33 cellular contexts compared by ENCODE assay signal in the genomic region with DNA sequence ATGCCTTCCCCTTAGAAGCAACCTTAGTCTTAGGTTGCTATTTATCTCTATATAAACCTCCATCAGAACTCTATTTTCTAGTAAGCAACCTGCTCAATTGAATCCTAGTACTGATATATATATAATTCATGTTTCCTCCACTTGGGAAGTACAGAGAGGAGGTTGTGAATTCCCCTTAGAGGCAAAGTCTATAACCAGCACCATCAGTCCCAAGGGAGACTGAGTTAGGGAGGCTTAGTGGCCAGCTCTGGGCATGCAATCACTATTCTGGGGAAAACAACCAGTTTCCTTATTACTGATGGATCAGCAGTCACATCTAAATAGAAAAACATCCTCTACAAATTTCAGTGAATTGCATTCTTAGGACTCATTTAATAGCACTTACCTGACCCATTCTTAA.
DNase-seq lines count a peak whose midpoint lies in the region; ATAC-seq and TF ChIP-seq lines count a peak whose summit lies in the region.
"Had no signal": no experiment of that assay in that cellular context is flagged by ENCODE, and none has a peak within 500 bp of the region (broad histone marks: within the 10 kb centered on the region; RNA-seq: fewer than 3 reads in every experiment).

No MANE protein-coding gene starts in this region.

- H3K4me3 Mint-ChIP-seq in stimulated activated memory B cell treated with anti-CD40 and anti-IgM and Interleukin-4, amounts not matched to agents 10 μg/mL and 1 μg/mL and 100 μg/mL, for 72 hours, result no peak overlapping the region
- no peak overlapping the region for H3K4me3 Mint-ChIP-seq in stimulated activated naive B cell treated with anti-CD40 and anti-IgM and Interleukin-4, amounts not matched to agents 10 μg/mL and 1 μg/mL and 100 μg/mL, for 72 hours
- no peak overlapping the region for H3K4me3 Mint-ChIP-seq in mesothelial cell of epicardium
- H3K4me3 Mint-ChIP-seq: B cell; CD14-positive monocyte; CD4-positive, alpha-beta memory T cell; CD4-positive, alpha-beta T cell; CD4-positive, CD25-positive, alpha-beta regulatory T cell; CD8-positive, alpha-beta memory T cell; CD8-positive, alpha-beta T cell had no signal

- no peak for TF ChIP-seq POLR2A in suprapubic skin (IDR thresholded peaks at IDR 0.05)

- no peaks in the 10 kb centered on the region for H3K4me1 Mint-ChIP-seq in stimulated activated memory B cell treated with anti-CD40 and anti-IgM and Interleukin-4, amounts not matched to agents 10 μg/mL and 1 μg/mL and 100 μg/mL, for 72 hours
- H3K4me1 Mint-ChIP-seq in stimulated activated naive B cell treated with anti-CD40 and anti-IgM and Interleukin-4, amounts not matched to agents 10 μg/mL and 1 μg/mL and 100 μg/mL, for 72 hours, result no peaks in the 10 kb centered on the region
- peaks cover 5% of the 10 kb centered on the region for H3K4me1 Mint-ChIP-seq in mesothelial cell of epicardium
- H3K4me1 Mint-ChIP-seq: B cell; CD14-positive monocyte; CD4-positive, alpha-beta memory T cell; CD4-positive, CD25-positive, alpha-beta regulatory T cell; CD8-positive, alpha-beta memory T cell had no signal

- no peaks in the 10 kb centered on the region for H3K9me3 ChIP-seq in suprapubic skin
- H3K9me3 ChIP-seq: BE2C, BLaER1 had no signal

- no peak for TF ChIP-seq CTCF in mesothelial cell of epicardium (IDR thresholded peaks at IDR 0.05; ENCODE audit: unreplicated experiment)
- TF ChIP-seq CTCF in suprapubic skin (IDR thresholded peaks at IDR 0.05), result no peak

- ATAC-seq in HG02610 (IDR thresholded peaks at IDR 0.05; ENCODE audit: unreplicated experiment) (peak; percentile 75), GM21360 (IDR thresholded peaks at IDR 0.05; ENCODE audit: unreplicated experiment) (no peak)
- ATAC-seq in stimulated activated memory B cell treated with anti-CD40 and anti-IgM and Interleukin-4, amounts not matched to agents 10 μg/mL and 1 μg/mL and 100 μg/mL, for 72 hours, result peak; percentile 69
- ATAC-seq in stimulated activated naive B cell treated with anti-CD40 and anti-IgM and Interleukin-4, amounts not matched to agents 10 μg/mL and 1 μg/mL and 100 μg/mL, for 72 hours (replicated peaks), result peak; percentile 69 to 90
- ATAC-seq: A549; CD8-positive, alpha-beta T cell had no signal

- H3K36me3 ChIP-seq in suprapubic skin, result no peaks in the 10 kb centered on the region
- H3K36me3 ChIP-seq: BE2C; BLaER1; BLaER1 treated with 17β-estradiol and CSF1 and Interleukin-3, amounts not matched to agents 10 nM and 100 nM had no signal

- no peaks in the 10 kb centered on the region for H3K27me3 ChIP-seq in suprapubic skin
- H3K27me3 ChIP-seq: BE2C; BLaER1; BLaER1 treated with 17β-estradiol and CSF1 and Interleukin-3, amounts not matched to agents 10 nM and 100 nM had no signal

- no peaks in the 10 kb centered on the region for H3K36me3 Mint-ChIP-seq in stimulated activated memory B cell treated with anti-CD40 and anti-IgM and Interleukin-4, amounts not matched to agents 10 μg/mL and 1 μg/mL and 100 μg/mL, for 72 hours
- no peaks in the 10 kb centered on the region for H3K36me3 Mint-ChIP-seq in stimulated activated naive B cell treated with anti-CD40 and anti-IgM and Interleukin-4, amounts not matched to agents 10 μg/mL and 1 μg/mL and 100 μg/mL, for 72 hours
- H3K36me3 Mint-ChIP-seq in mesothelial cell of epicardium, result peaks cover 8% of the 10 kb centered on the region
- H3K36me3 Mint-ChIP-seq: CD14-positive monocyte; CD4-positive, alpha-beta memory T cell; CD4-positive, CD25-positive, alpha-beta regulatory T cell; CD8-positive, alpha-beta T cell had no signal

- no peaks in the 10 kb centered on the region for H3K4me1 ChIP-seq in suprapubic skin
- H3K4me1 ChIP-seq: A549; BE2C; BLaER1; BLaER1 treated with 17β-estradiol and CSF1 and Interleukin-3, amounts not matched to agents 10 nM and 100 nM had no signal

- H3K27me3 Mint-ChIP-seq in stimulated activated memory B cell treated with anti-CD40 and anti-IgM and Interleukin-4, amounts not matched to agents 10 μg/mL and 1 μg/mL and 100 μg/mL, for 72 hours, result peaks cover 10% of the 10 kb centered on the region
- peaks cover 0 to 12% of the 10 kb centered on the region in 2 donors for H3K27me3 Mint-ChIP-seq in stimulated activated naive B cell treated with anti-CD40 and anti-IgM and Interleukin-4, amounts not matched to agents 10 μg/mL and 1 μg/mL and 100 μg/mL, for 72 hours
- no peaks in the 10 kb centered on the region for H3K27me3 Mint-ChIP-seq in mesothelial cell of epicardium (ENCODE audit: low read depth)
- H3K27me3 Mint-ChIP-seq: B cell; CD4-positive, alpha-beta T cell; CD8-positive, alpha-beta memory T cell had no signal

- peak; percentile 29 for DNase-seq in DMS79 treated with DMSO at 0.1 percent for 48 hours (lab: John Stamatoyannopoulos, UW)
- DNase-seq in DMS79 (lab: John Stamatoyannopoulos, UW), result no peak
- no peak for DNase-seq in stimulated activated naive B cell treated with anti-CD40 and anti-IgM and Interleukin-4, amounts not matched to agents 10 μg/mL and 1 μg/mL and 100 μg/mL, for 72 hours
- no peak for DNase-seq in mesothelial cell of epicardium (ENCODE audit: low spot score in 2 of 2, unreplicated experiment in 2 of 2)
- no peak for DNase-seq in suprapubic skin (ENCODE audit: low spot score in 2 of 2)
- DNase-seq: 8988T; ACHN; AML-193; BE2C; C1 segment of cervical spinal cord; Caco-2; Calu3; CD4-positive, alpha-beta memory T cell; CD4-positive, alpha-beta T cell; CD4-positive, CD25-positive, alpha-beta regulatory T cell; CD8-positive, alpha-beta memory T cell; CD8-positive, alpha-beta T cell; COR-L47; DMS 273 treated with DMSO at 0.1 percent for 48 hours; DMS153; DMS53; DND-41; EL had no signal

- peaks cover 26% of the 10 kb centered on the region for H3K9me3 Mint-ChIP-seq in stimulated activated memory B cell treated with anti-CD40 and anti-IgM and Interleukin-4, amounts not matched to agents 10 μg/mL and 1 μg/mL and 100 μg/mL, for 72 hours
- peaks cover 13 to 23% of the 10 kb centered on the region in 2 donors for H3K9me3 Mint-ChIP-seq in stimulated activated naive B cell treated with anti-CD40 and anti-IgM and Interleukin-4, amounts not matched to agents 10 μg/mL and 1 μg/mL and 100 μg/mL, for 72 hours
- peaks cover 46% of the 10 kb centered on the region for H3K9me3 Mint-ChIP-seq in mesothelial cell of epicardium

- no peak overlapping the region for H3K27ac Mint-ChIP-seq in stimulated activated memory B cell treated with anti-CD40 and anti-IgM and Interleukin-4, amounts not matched to agents 10 μg/mL and 1 μg/mL and 100 μg/mL, for 72 hours
- no peak overlapping the region for H3K27ac Mint-ChIP-seq in stimulated activated naive B cell treated with anti-CD40 and anti-IgM and Interleukin-4, amounts not matched to agents 10 μg/mL and 1 μg/mL and 100 μg/mL, for 72 hours
- no peak overlapping the region for H3K27ac Mint-ChIP-seq in mesothelial cell of epicardium
- H3K27ac Mint-ChIP-seq: B cell; CD14-positive monocyte; CD4-positive, alpha-beta memory T cell; CD4-positive, alpha-beta T cell; CD4-positive, CD25-positive, alpha-beta regulatory T cell; CD8-positive, alpha-beta memory T cell; CD8-positive, alpha-beta T cell had no signal

- H3K4me3 ChIP-seq in suprapubic skin, result no peak overlapping the region
- H3K4me3 ChIP-seq: A549; BLaER1; BLaER1 treated with 17β-estradiol and CSF1 and Interleukin-3, amounts not matched to agents 10 nM and 100 nM had no signal

- no peak for TF ChIP-seq EP300 in suprapubic skin (IDR thresholded peaks at IDR 0.05)

- H3K27ac ChIP-seq in suprapubic skin, result no peak overlapping the region
- H3K27ac ChIP-seq: 22Rv1; A549; BLaER1; BLaER1 treated with 17β-estradiol and CSF1 and Interleukin-3, amounts not matched to agents 10 nM and 100 nM; C4-2B had no signal
